In the genomic region with DNA sequence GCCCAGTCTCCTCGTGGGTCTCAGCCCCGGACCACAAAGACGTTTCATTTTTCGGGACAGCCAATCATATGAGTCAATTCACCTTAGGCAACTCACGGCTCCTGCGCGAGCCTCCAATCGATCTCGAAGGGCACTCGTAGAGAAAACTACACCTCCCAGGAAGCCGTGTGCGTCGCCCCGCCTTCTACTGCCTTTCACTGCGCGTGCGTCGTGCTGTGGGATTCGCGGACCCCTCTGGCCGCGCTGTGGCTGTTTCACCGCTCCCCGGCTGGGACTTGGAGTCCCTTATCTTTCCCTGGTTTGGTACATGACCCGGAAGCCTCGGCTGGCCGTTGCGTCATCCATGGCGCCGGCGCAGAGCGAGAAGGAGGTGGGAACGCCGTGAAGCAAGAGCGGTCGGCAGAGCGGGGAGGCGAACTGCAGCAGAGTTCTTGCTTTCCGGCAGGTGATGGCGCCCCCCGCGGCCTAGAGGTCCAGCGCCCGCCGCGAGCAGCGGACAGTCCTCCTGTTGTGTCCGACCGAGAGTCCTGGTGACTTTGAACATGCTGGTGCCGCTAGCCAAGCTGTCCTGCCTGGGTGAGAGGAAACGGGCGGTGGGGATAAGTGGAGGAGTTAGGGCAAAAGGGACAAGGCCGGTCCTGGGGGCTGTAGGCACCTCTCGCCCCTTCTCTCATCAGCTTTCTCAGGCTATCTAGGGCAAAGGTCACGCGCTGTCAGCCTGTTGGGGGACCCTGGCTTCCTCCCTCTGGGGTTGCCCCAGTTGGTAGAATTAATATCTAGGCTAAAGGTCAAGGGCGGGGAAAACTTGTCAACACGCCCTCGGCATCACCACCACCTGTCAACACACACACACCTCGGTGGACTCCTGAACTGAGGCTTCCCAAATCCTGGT, we compare ENCODE assay signal across 1 cellular context.
TF ChIP-seq lines count a peak whose summit lies in the region.

Gene ETFDH, plus strand, starts transcription at position 382 of the 892 bp plus-strand sequence. Its CDS starts 161 bp downstream, at position 543.

TF ChIP-seq in HEK293, 187 proteins besides CTCF, POLR2A, EP300 and RAD21 (continued from another document):
- no peak for TF ChIP-seq PBX3 (CRISPR knock-in tag; IDR thresholded peaks at IDR 0.05)
- TF ChIP-seq ZNF19 (tag by site-specific recombination; IDR thresholded peaks at IDR 0.05; ENCODE audit: low read depth): no peak
- TF ChIP-seq ZNF266 (tag by site-specific recombination; IDR thresholded peaks at IDR 0.05; ENCODE audit: low read depth): no peak
- TF ChIP-seq PRDM10 (tag by site-specific recombination; IDR thresholded peaks at IDR 0.05): peak; percentile 85
- peak; percentile 29; the same call in 1 of the 2 replicates for TF ChIP-seq ZEB2 (tag by site-specific recombination; IDR thresholded peaks at IDR 0.05)
- no peak for TF ChIP-seq ZNF555 (tag by site-specific recombination; conservative IDR thresholded peaks at IDR 0.05)
- no peak; the same call in 1 of the 2 replicates for TF ChIP-seq ZNF768 (tag by site-specific recombination; IDR thresholded peaks at IDR 0.05)
